Comparison of ENCODE assay signal across 8 cellular contexts in the genomic region with DNA sequence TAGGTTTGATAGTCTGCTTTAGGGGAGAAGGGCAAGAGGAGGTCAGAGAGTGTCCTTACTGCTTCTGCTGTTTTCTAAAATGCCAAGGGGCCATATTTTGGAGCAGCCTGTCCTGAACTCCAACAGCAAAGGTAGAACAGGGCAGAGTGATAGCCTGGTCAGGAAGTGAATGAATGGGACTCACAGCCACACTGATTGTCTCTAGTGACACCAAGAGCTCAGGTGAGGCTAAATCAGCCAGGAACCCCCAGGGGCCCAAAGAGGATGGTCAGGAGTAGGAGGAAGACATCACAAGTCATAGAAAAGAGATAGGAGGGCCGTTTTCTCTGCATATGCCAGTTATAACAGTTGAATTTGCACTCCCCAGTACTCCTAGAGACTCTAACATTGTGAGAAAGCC.
A peak's percentile ranks its signal among the peaks of the same experiment; 100 is the strongest.
DNase-seq lines count a peak whose midpoint lies in the region; ATAC-seq and TF ChIP-seq lines count a peak whose summit lies in the region.

No MANE protein-coding gene starts in this region.

- peak; percentile 18 for ATAC-seq in GM21381 (IDR thresholded peaks at IDR 0.05; ENCODE audit: unreplicated experiment)
- ATAC-seq in HG03280 (IDR thresholded peaks at IDR 0.05; ENCODE audit: unreplicated experiment), result peak; percentile 9
- ATAC-seq in GM18520 (IDR thresholded peaks at IDR 0.05; ENCODE audit: unreplicated experiment), result no peak

- TF ChIP-seq CTCF in GM06990 (IDR thresholded peaks at IDR 0.05; ENCODE audit: insufficient read depth, low read length, poor library complexity, severe bottlenecking) (peak; percentile 14), brain microvascular endothelial cell (IDR thresholded peaks at IDR 0.05; ENCODE audit: low read depth, low read length, missing control alignments) (no peak)

- H3K4me3 ChIP-seq in GM06990 (replicated peaks; ENCODE audit: low read depth, low read length) (no peak overlapping the region), brain microvascular endothelial cell (ENCODE audit: low read depth, low read length) (no peak overlapping the region)

- DNase-seq in GM06990 (ENCODE audit: extremely low read depth, insufficient read length) (no peak), brain microvascular endothelial cell (no peak), NCI-H2029 treated with DMSO at 0.1 percent for 48 hours (lab: John Stamatoyannopoulos, UW) (no peak), RKO (ENCODE audit: low spot score) (no peak)
- DNase-seq in central memory CD4-positive, alpha-beta T cell, result no peak

- in situ Hi-C loops in brain microvascular endothelial cell (cut with HindIII; ENCODE audit: low pct_ligation_motif_present, low sequenced_read_pairs), result no loop called here

- H3K36me3 ChIP-seq in GM06990 (ENCODE audit: control insufficient read depth, insufficient read depth, low read length), result no peaks in the 10 kb centered on the region
- H3K36me3 ChIP-seq in brain microvascular endothelial cell (replicated peaks), result no peaks in the 10 kb centered on the region

- peak overlapping the region; percentile 60 for H3K27ac ChIP-seq in brain microvascular endothelial cell

- H3K27me3 ChIP-seq in GM06990 (replicated peaks; ENCODE audit: control insufficient read depth, insufficient read depth, low read length) (no peaks in the 10 kb centered on the region), brain microvascular endothelial cell (replicated peaks) (no peaks in the 10 kb centered on the region)
